In genomic region chr2:72770879-72771461, GRCh38 we compare ENCODE assay signal across 7 cellular contexts. TPM values are rescaled to one million over a fixed set of nuclear protein-coding genes. Genes with fewer than 3 reads are reported as not detected.
DNase-seq lines count a peak whose midpoint lies in the region; ATAC-seq, FAIRE-seq and TF ChIP-seq lines count a peak whose summit lies in the region.

No MANE protein-coding gene starts in this region.

- H3K4me3 ChIP-seq in GM12864 (ENCODE audit: low read depth, low read length) = no peak overlapping the region
- H3K4me3 ChIP-seq in mucosa of descending colon = no peak overlapping the region

- no peak overlapping the region for H3K4me3 Mint-ChIP-seq in activated CD4-positive, alpha-beta T cell treated with anti-CD3 and anti-CD28 coated beads for 36 hours
- no peak overlapping the region for H3K4me3 Mint-ChIP-seq in stimulated activated naive CD8-positive, alpha-beta T cell treated with anti-CD3 and anti-CD28 coated beads, Interleukin-15, amount 100 ng/mL, for 72 hours

- H3K36me3 Mint-ChIP-seq in activated CD4-positive, alpha-beta T cell treated with anti-CD3 and anti-CD28 coated beads for 36 hours (ENCODE audit: low read depth) = no peaks in the 10 kb centered on the region

- H3K36me3 ChIP-seq in mucosa of descending colon (ENCODE audit: low read depth) = no peaks in the 10 kb centered on the region

- POLR2A ChIA-PET in activated CD4-positive, alpha-beta T cell treated with anti-CD3 and anti-CD28 coated beads for 36 hours (lab: Charles Lee) = no interaction called here

- FAIRE-seq in endometrium (lab: Jason Lieb, UNC) = peak; percentile 97

- peak; percentile 81 for ATAC-seq in HG03103 (IDR thresholded peaks at IDR 0.05; ENCODE audit: low read depth, unreplicated experiment)
- ATAC-seq in activated CD4-positive, alpha-beta T cell treated with anti-CD3 and anti-CD28 coated beads for 36 hours = no peak
- ATAC-seq in mucosa of descending colon = peak; percentile 78
- ATAC-seq in stimulated activated naive CD8-positive, alpha-beta T cell treated with anti-CD3 and anti-CD28 coated beads, Interleukin-15, amount 100 ng/mL, for 72 hours = peak; percentile 62

- H3K4me1 Mint-ChIP-seq in activated CD4-positive, alpha-beta T cell treated with anti-CD3 and anti-CD28 coated beads for 36 hours = no peaks in the 10 kb centered on the region
- H3K4me1 Mint-ChIP-seq in stimulated activated naive CD8-positive, alpha-beta T cell treated with anti-CD3 and anti-CD28 coated beads, Interleukin-15, amount 100 ng/mL, for 72 hours = no peaks in the 10 kb centered on the region

- no peak overlapping the region for H3K27ac Mint-ChIP-seq in activated CD4-positive, alpha-beta T cell treated with anti-CD3 and anti-CD28 coated beads for 36 hours
- no peak overlapping the region for H3K27ac Mint-ChIP-seq in stimulated activated naive CD8-positive, alpha-beta T cell treated with anti-CD3 and anti-CD28 coated beads, Interleukin-15, amount 100 ng/mL, for 72 hours

- no peaks in the 10 kb centered on the region for H3K27me3 Mint-ChIP-seq in activated CD4-positive, alpha-beta T cell treated with anti-CD3 and anti-CD28 coated beads for 36 hours
- no peaks in the 10 kb centered on the region for H3K27me3 Mint-ChIP-seq in stimulated activated naive CD8-positive, alpha-beta T cell treated with anti-CD3 and anti-CD28 coated beads, Interleukin-15, amount 100 ng/mL, for 72 hours

- intact Hi-C loops in activated CD4-positive, alpha-beta T cell treated with anti-CD3 and anti-CD28 coated beads for 36 hours (cut with DNase I, micrococcal nuclease) = loop anchor here (1.0 to 5.0 kb wide), 7 partner anchors 88 to 406 kb away; partner anchors contain the start of gene SPR (in 1 of the 2)
- intact Hi-C loops in mucosa of descending colon (cut with DNase I, micrococcal nuclease) = loop anchor here (5.0 kb wide), 1 partner anchor 91 kb away; no protein-coding TSS in a partner anchor

- no peaks in the 10 kb centered on the region for H3K9me3 Mint-ChIP-seq in activated CD4-positive, alpha-beta T cell treated with anti-CD3 and anti-CD28 coated beads for 36 hours (ENCODE audit: low read depth)
- no peaks in the 10 kb centered on the region for H3K9me3 Mint-ChIP-seq in stimulated activated naive CD8-positive, alpha-beta T cell treated with anti-CD3 and anti-CD28 coated beads, Interleukin-15, amount 100 ng/mL, for 72 hours

- DNase-seq in GM12864 (ENCODE audit: low read depth) = peak; percentile 29
- DNase-seq in NCI-H510A (lab: John Stamatoyannopoulos, UW) = peak; percentile 16
- DNase-seq in activated CD4-positive, alpha-beta T cell treated with anti-CD3 and anti-CD28 coated beads for 36 hours = peak; percentile 71
- DNase-seq in mucosa of descending colon = peak in 1 of 3 donors; percentile 93
- DNase-seq in stimulated activated naive CD8-positive, alpha-beta T cell treated with anti-CD3 and anti-CD28 coated beads, Interleukin-15, amount 100 ng/mL, for 72 hours = peak; percentile 43 to 60

- CTCF ChIA-PET in activated CD4-positive, alpha-beta T cell treated with anti-CD3 and anti-CD28 coated beads for 36 hours (lab: Charles Lee) = interaction anchor here (0.9 to 3.3 kb wide), 4 partner anchors 89 to 122 kb away, joined by 7 to 42 read pairs (median 24); no protein-coding TSS in a partner anchor

- peak; percentile 71 for TF ChIP-seq CTCF in GM12864 (IDR thresholded peaks at IDR 0.05; ENCODE audit: low read depth, low read length, missing control alignments)
- peak; percentile 54 for TF ChIP-seq CTCF in mucosa of descending colon (IDR thresholded peaks at IDR 0.05)

- H3K4me1 ChIP-seq in mucosa of descending colon (ENCODE audit: low read depth) = no peaks in the 10 kb centered on the region

- no peaks in the 10 kb centered on the region for H3K9me3 ChIP-seq in mucosa of descending colon

RNA-seq across cellular contexts. Expression of gene EXOC6B, which starts 54.9 kb away (rescaled TPM):
- 1 to 10 TPM; 7.0 to 9.0 TPM for total RNA-seq in activated CD4-positive, alpha-beta T cell treated with anti-CD3 and anti-CD28 coated beads for 36 hours
- 10 to 100 TPM; 19.4 to 52.4 (median 28.8) TPM for total RNA-seq in mucosa of descending colon
